ENCODE assay signal across 8 cellular contexts in the genomic region with DNA sequence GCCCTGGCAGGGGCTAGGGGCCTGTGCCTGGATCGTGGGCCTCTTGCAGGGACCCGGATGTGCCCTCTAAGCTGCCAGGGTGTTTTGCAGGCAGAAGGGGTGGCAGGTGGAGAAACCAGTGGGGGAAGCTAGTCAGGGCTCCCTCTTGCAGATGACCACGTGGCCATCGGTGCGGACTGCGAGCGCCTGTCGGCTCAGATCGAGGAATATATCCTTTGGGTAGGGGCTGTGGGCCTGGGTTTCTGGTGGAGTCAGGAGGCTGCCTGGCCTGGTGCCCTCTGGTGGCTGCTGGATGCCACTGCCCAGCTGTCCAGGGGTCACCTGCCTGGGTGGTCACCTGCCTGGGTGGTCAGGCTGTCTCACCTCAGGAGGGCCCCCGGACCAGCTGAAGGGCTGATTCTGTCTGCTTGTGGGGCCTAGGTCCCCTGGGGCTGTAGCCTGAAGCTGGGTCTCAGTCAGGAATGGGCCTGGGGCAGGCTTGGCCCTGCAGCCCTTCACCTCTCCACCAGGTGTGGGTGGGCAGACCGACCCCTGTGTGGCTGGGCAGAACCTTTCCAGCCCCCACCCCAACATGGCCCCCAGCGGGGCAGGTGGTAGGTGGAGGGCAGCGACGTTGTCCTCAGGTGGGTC.
DNase-seq lines count a peak whose midpoint lies in the region; ATAC-seq, FAIRE-seq and TF ChIP-seq lines count a peak whose summit lies in the region.

No MANE protein-coding gene starts in this region.

- no peak for ATAC-seq in GM19455 (IDR thresholded peaks at IDR 0.05; ENCODE audit: unreplicated experiment)
- no peak for ATAC-seq in GM19035 (IDR thresholded peaks at IDR 0.05; ENCODE audit: unreplicated experiment)

- TF ChIP-seq CTCF in D721Med (IDR thresholded peaks at IDR 0.05; ENCODE audit: insufficient read depth, missing control alignments) = peak; percentile 45
- TF ChIP-seq CTCF in cardiac fibroblast (IDR thresholded peaks at IDR 0.05; ENCODE audit: low read depth, low read length) = peak; percentile 82
- peak; percentile 87 for TF ChIP-seq CTCF in nephron progenitor cell (IDR thresholded peaks at IDR 0.05)

- H3K4me3 ChIP-seq in cardiac fibroblast (replicated peaks in 1 of 2; ENCODE audit: low read depth in 2 of 2, low read length in 2 of 2) = no peak overlapping the region

- H3K4me3 Mint-ChIP-seq in nephron progenitor cell = no peak overlapping the region

- FAIRE-seq in D721Med (lab: Jason Lieb, UNC) = no peak

- no peaks in the 10 kb centered on the region for H3K36me3 Mint-ChIP-seq in nephron progenitor cell (ENCODE audit: low read depth)

- H3K4me1 Mint-ChIP-seq in nephron progenitor cell = peaks cover 14% of the 10 kb centered on the region

- no peaks in the 10 kb centered on the region for H3K9me3 Mint-ChIP-seq in nephron progenitor cell

- peak; percentile 87 for DNase-seq in D721Med (ENCODE audit: insufficient read length, low spot score)
- DNase-seq in HuH-7 (ENCODE audit: low spot score) = peak; percentile 97
- DNase-seq in cardiac fibroblast (ENCODE audit: low read depth in 2 of 2) = no peak
- DNase-seq in nephron progenitor cell = peak; percentile 87
- DNase-seq in SIG-M5 (lab: John Stamatoyannopoulos, UW) = no peak
- no peak for DNase-seq in midbrain (lab: John Stamatoyannopoulos, UW)

- H3K27ac Mint-ChIP-seq in nephron progenitor cell = no peak overlapping the region

- H3K27me3 Mint-ChIP-seq in nephron progenitor cell (ENCODE audit: low read depth, poor library complexity) = no peaks in the 10 kb centered on the region

Comparison
In these comparisons a context has a peak if more than half of its experiments do, and no peak if none do; other contexts are left out.
1. DNase-seq: peak in D721Med (single experiment), HuH-7 (single experiment) and nephron progenitor cell (single experiment); none in cardiac fibroblast (0 of 2), SIG-M5 (single experiment) and midbrain (single experiment).
2. Peak in every context shown above with its lines, with median percentiles within 50 percentile points of each other: CTCF ChIP-seq.